In the genomic region with DNA sequence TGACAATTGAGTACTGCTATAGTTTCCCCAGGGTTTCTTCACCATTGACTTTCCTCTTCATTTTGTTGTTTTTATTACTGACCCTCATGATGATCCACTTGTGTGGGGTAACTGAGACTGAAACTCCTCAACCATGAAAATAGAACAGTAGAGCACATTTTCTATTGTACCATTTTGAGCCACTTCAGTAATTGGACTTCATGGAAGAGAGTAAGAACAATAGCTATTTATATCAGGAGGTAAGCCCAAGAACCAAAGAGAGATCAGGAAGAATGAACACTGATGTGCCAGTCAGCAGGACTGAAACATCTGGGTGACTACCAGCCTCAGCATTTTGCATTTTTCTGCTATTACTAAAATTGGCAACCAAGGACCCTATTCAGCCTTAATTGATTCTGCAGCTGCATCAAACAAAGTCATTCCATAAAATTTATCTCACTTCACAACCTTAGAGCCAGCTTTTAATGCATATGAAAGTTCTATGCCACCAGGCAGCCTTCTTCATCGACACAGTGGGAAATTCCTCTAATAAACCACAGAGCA, we compare ENCODE assay signal across 23 cellular contexts.
"Had no signal": no experiment of that assay in that cellular context is flagged by ENCODE, and none has a peak within 500 bp of the region (broad histone marks: within the 10 kb centered on the region; RNA-seq: fewer than 3 reads in every experiment).

No MANE protein-coding gene starts in this region.

- H3K27ac ChIP-seq: foreskin keratinocyte, ovary, skin epidermis, uterus, WERI-Rb-1 had no signal

- H3K36me3 ChIP-seq: ovary, uterus, WERI-Rb-1 had no signal

- H3K27me3 ChIP-seq: foreskin keratinocyte, ovary, uterus had no signal

- H3K4me3 ChIP-seq: ovary, skin epidermis, uterus had no signal

- H3K4me1 ChIP-seq: foreskin keratinocyte, uterus had no signal

- DNase-seq: activated CD4-positive, alpha-beta memory T cell treated with anti-CD3 and anti-CD28 coated beads for 36 hours; activated CD4-positive, alpha-beta T cell treated with anti-CD3 and anti-CD28 coated beads, Interleukin-2, amount 10 ng/mL, durations not matched to agents 24 days and 14 days; activated CD4-positive, CD25-positive, alpha-beta regulatory T cell treated with anti-CD3 and anti-CD28 coated beads, Interleukin-2, amount 50 U/mL, for 72 hours; activated CD8-positive, alpha-beta memory T cell treated with anti-CD3 and anti-CD28 coated beads, Interleukin-2, amount 50 U/mL, for 48 hours; activated gamma-delta T cell treated with Interleukin-2 at 50 U/mL for 16 hours; activated naive CD8-positive, alpha-beta T cell treated with anti-CD3 and anti-CD28 coated beads, Interleukin-2, amount 50 U/mL, for 24 hours; activated T-cell treated with anti-CD3 and anti-CD28 coated beads, Interleukin-2, amount 50 U/mL, for 4 hours; amygdala; central memory CD4-positive, alpha-beta T cell; foreskin keratinocyte; left cardiac atrium; left ventricle myocardium superior; mammary epithelial cell; naive thymus-derived CD4-positive, alpha-beta T cell; ovary; retina; stimulated activated CD4-positive, alpha-beta T cell treated with anti-CD3 and anti-CD28 coated beads, Interleukin-12 subunit alpha, Interleukin-12 subunit beta, amount 100 ng/mL, for 4 hours; stimulated activated CD4-positive, alpha-beta T cell treated with anti-CD3 and anti-CD28 coated beads, Interleukin-4, amount 100 ng/mL, for 1 hour; stimulated activated naive CD8-positive, alpha-beta T cell treated with anti-CD3 and anti-CD28 coated beads, Interleukin-15, amount 100 ng/mL, for 72 hours; substantia nigra; uterus; WERI-Rb-1 had no signal
